ENCODE assay signal across 26 cellular contexts in the genomic region with DNA sequence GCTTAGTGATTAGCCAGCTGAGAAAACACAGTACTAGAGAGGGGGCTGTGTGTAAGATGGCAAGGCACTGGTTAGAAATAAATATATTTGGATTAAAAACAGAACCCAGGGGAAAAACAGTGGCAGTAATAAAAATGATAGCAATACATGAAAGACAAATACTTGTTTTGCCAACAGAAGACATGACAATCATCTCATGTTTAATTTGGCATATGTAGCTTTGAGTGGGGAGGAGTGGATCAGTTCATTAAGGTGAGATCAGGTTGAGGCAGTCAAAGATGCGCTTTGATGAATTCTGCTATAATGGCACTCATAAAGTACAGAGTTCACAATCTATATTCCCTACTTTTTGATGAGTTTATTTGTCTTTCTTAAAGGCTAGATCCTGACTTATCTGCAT. TPM values are rescaled to one million over a fixed set of nuclear protein-coding genes. Genes with fewer than 3 reads are reported as not detected.
"Had no signal": no experiment of that assay in that cellular context is flagged by ENCODE, and none has a peak within 500 bp of the region (broad histone marks: within the 10 kb centered on the region; RNA-seq: fewer than 3 reads in every experiment).

No MANE protein-coding gene starts in this region.

- H3K36me3 ChIP-seq: pancreas, right atrium auricular region, right lobe of liver, thyroid gland, transverse colon had no signal

- DNase-seq: immature natural killer cell; kidney; left colon; left lung; lower lobe of right lung; mammary epithelial cell; mesenchymal stem cell; naive thymus-derived CD8-positive, alpha-beta T cell; pancreas; posterior cingulate gyrus; right lobe of liver; stimulated activated CD4-positive, alpha-beta T cell treated with anti-CD3 and anti-CD28 coated beads, Interleukin-1b, Interleukin-23, amount 100 ng/mL, for 48 hours; stimulated activated CD4-positive, alpha-beta T cell treated with anti-CD3 and anti-CD28 coated beads, Interleukin-2, amount 100 ng/mL, for 48 hours; stimulated activated CD4-positive, alpha-beta T cell treated with anti-CD3 and anti-CD28 coated beads, Interleukin-4, amount 100 ng/mL, for 4 hours; stimulated activated CD8-positive, alpha-beta memory T cell treated with anti-CD3 and anti-CD28 coated beads, Interleukin-4, amount 100 ng/mL, for 48 hours; stimulated activated naive B cell treated with anti-CD40 and anti-IgM and Interleukin-4, amounts not matched to agents 10 μg/mL and 1 μg/mL and 100 μg/mL, for 72 hours; stimulated activated naive CD8-positive, alpha-beta T cell treated with anti-CD3 and anti-CD28 coated beads, Interleukin-15, Interleukin-2, amounts not matched to agents 100 U/mL and 50 U/mL, for 24 hours; stomach; testis; thyroid gland; transverse colon; upper lobe of left lung had no signal

- H3K4me3 ChIP-seq: left lung, lower lobe of right lung, pancreas, right atrium auricular region, right lobe of liver, smooth muscle cell, stomach, testis, thyroid gland, transverse colon, upper lobe of left lung had no signal

- ATAC-seq: left colon; left lung; lower lobe of right lung; naive thymus-derived CD8-positive, alpha-beta T cell; pancreas; right lobe of liver; stimulated activated naive B cell treated with anti-CD40 and anti-IgM and Interleukin-4, amounts not matched to agents 10 μg/mL and 1 μg/mL and 100 μg/mL, for 72 hours; stimulated activated naive CD8-positive, alpha-beta T cell treated with anti-CD3 and anti-CD28 coated beads, Interleukin-15, Interleukin-2, amounts not matched to agents 100 U/mL and 50 U/mL, for 24 hours had no signal

- H3K27ac ChIP-seq: left lung, lower lobe of right lung, pancreas, right atrium auricular region, stomach, testis, thyroid gland, transverse colon, upper lobe of left lung had no signal

- H3K27me3 ChIP-seq: left lung, pancreas, right atrium auricular region, right lobe of liver, stomach, testis, thyroid gland, transverse colon, upper lobe of left lung had no signal

- H3K4me1 ChIP-seq: left lung, lower lobe of right lung, right atrium auricular region, testis had no signal

- H3K9me3 ChIP-seq: left lung, lower lobe of right lung, pancreas, right atrium auricular region, right lobe of liver, stomach, testis, thyroid gland, transverse colon, upper lobe of left lung had no signal

RNA-seq across cellular contexts. Expression of a gene that starts 3.4 kb away (rescaled TPM):
- total RNA-seq: skeletal muscle tissue, urinary bladder had no signal
